ENCODE assay signal across 7 cellular contexts in the genomic region with DNA sequence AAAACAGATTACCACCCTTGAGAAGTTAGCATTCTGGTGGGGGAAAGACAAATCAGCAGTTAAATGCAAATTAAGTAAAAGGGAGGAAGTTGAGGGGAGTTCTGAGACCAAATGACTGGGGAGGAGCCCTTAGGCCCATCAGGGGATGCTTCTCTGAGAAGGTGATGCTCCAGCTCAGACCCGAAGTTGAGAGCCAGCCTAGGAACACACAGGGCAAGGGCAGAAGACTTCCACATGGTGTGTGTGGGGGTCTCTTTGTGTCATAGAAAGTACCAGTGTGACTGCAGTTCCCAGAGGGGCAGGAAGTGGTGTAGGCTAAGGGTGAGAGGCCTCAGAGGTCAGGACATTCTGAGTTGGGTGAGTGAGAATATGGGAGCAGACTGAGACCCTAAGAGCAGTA.
DNase-seq lines count a peak whose midpoint lies in the region; ATAC-seq, FAIRE-seq and TF ChIP-seq lines count a peak whose summit lies in the region.
"Not testable (repeated sequence)": the region's sequence is repeated elsewhere in the genome, so short reads cannot be mapped to it uniquely, and the experiment has no call there.

No MANE protein-coding gene starts in this region.

- H3K4me1 Mint-ChIP-seq in T-helper 1 cell treated with Interleukin-12 subunit alpha and Interleukin-12 subunit beta and Interleukin-4 antibody, amounts not matched to agents 30 μg/mL and 1 μg/mL, for 36 hours (ENCODE audit: low read depth) = peaks cover 14% of the 10 kb centered on the region
- peaks cover 20% of the 10 kb centered on the region for H3K4me1 Mint-ChIP-seq in activated CD8-positive, alpha-beta T cell treated with anti-CD3 and anti-CD28 coated beads for 36 hours (ENCODE audit: low read depth)

- FAIRE-seq in GM19239 (lab: Jason Lieb, UNC) = peak; percentile 21

- H3K9me3 Mint-ChIP-seq in T-helper 1 cell treated with Interleukin-12 subunit alpha and Interleukin-12 subunit beta and Interleukin-4 antibody, amounts not matched to agents 30 μg/mL and 1 μg/mL, for 36 hours; activated CD8-positive, alpha-beta T cell treated with anti-CD3 and anti-CD28 coated beads for 36 hours; activated naive CD4-positive, alpha-beta T cell treated with anti-CD3 and anti-CD28 coated beads, Interleukin-2, amount 50 U/mL, for 72 hours: not testable (repeated sequence)

- intact Hi-C loops in activated CD8-positive, alpha-beta T cell treated with anti-CD3 and anti-CD28 coated beads for 36 hours (cut with micrococcal nuclease) = loop anchor here (10.0 kb wide), 1 partner anchor 114 kb away; no protein-coding TSS in a partner anchor

- TF ChIP-seq CTCF in DND-41 (IDR thresholded peaks at IDR 0.05; ENCODE audit: borderline replicate concordance, extremely low read depth, low read length, poor library complexity, severe bottlenecking); activated CD8-positive, alpha-beta T cell treated with anti-CD3 and anti-CD28 coated beads for 36 hours (IDR thresholded peaks at IDR 0.05): not testable (repeated sequence)

- DNase-seq in DND-41 (peak; percentile 58), kidney tubule cell (ENCODE audit: low spot score) (peak; percentile 0)
- not testable (repeated sequence) for DNase-seq in GM19239 (ENCODE audit: insufficient read length, low spot score); activated naive CD4-positive, alpha-beta T cell treated with anti-CD3 and anti-CD28 coated beads, Interleukin-2, amount 50 U/mL, for 72 hours (ENCODE audit: low spot score in 2 of 2)
- DNase-seq in activated CD8-positive, alpha-beta T cell treated with anti-CD3 and anti-CD28 coated beads for 36 hours = peak; percentile 37

- H3K4me2 ChIP-seq in DND-41 (ENCODE audit: insufficient read depth, low read length) = not testable (repeated sequence)

- POLR2A ChIA-PET in activated CD8-positive, alpha-beta T cell treated with anti-CD3 and anti-CD28 coated beads for 36 hours (lab: Charles Lee) = not testable (repeated sequence)

- CTCF ChIA-PET in activated CD8-positive, alpha-beta T cell treated with anti-CD3 and anti-CD28 coated beads for 36 hours (lab: Charles Lee) = interaction anchor here (1.8 kb wide), 1 partner anchor 280 kb away, joined by 3 read pairs; no protein-coding TSS in a partner anchor

- peak overlapping the region; percentile 50 for H2AFZ ChIP-seq in DND-41 (ENCODE audit: low read depth, low read length)

- H3K27ac ChIP-seq in DND-41 (ENCODE audit: low read length) (peak overlapping the region; percentile 59; the same call in 1 of the 2 replicates), KOPT-K1 (ENCODE audit: low read depth, low read length, poor library complexity, severe bottlenecking) (peak overlapping the region; percentile 39)

- not testable (repeated sequence) for H3K79me2 ChIP-seq in DND-41 (ENCODE audit: insufficient read depth, low read length)

- H3K36me3 Mint-ChIP-seq in T-helper 1 cell treated with Interleukin-12 subunit alpha and Interleukin-12 subunit beta and Interleukin-4 antibody, amounts not matched to agents 30 μg/mL and 1 μg/mL, for 36 hours (ENCODE audit: low read depth); activated CD8-positive, alpha-beta T cell treated with anti-CD3 and anti-CD28 coated beads for 36 hours (ENCODE audit: low read depth); activated naive CD4-positive, alpha-beta T cell treated with anti-CD3 and anti-CD28 coated beads, Interleukin-2, amount 50 U/mL, for 72 hours: not testable (repeated sequence)

- not testable (repeated sequence) for H3K27me3 Mint-ChIP-seq in T-helper 1 cell treated with Interleukin-12 subunit alpha and Interleukin-12 subunit beta and Interleukin-4 antibody, amounts not matched to agents 30 μg/mL and 1 μg/mL, for 36 hours (ENCODE audit: low read depth); activated CD8-positive, alpha-beta T cell treated with anti-CD3 and anti-CD28 coated beads for 36 hours

- H4K20me1 ChIP-seq in DND-41 (ENCODE audit: insufficient read depth, low read length) = not testable (repeated sequence)

- not testable (repeated sequence) for H3K9me3 ChIP-seq in DND-41 (ENCODE audit: insufficient read depth, low read length, severe bottlenecking); KOPT-K1 (ENCODE audit: insufficient read depth, low read length, poor library complexity, severe bottlenecking)

- H3K4me3 Mint-ChIP-seq in T-helper 1 cell treated with Interleukin-12 subunit alpha and Interleukin-12 subunit beta and Interleukin-4 antibody, amounts not matched to agents 30 μg/mL and 1 μg/mL, for 36 hours; activated CD8-positive, alpha-beta T cell treated with anti-CD3 and anti-CD28 coated beads for 36 hours: not testable (repeated sequence)

- peak overlapping the region; percentile 10 for H3K27ac Mint-ChIP-seq in T-helper 1 cell treated with Interleukin-12 subunit alpha and Interleukin-12 subunit beta and Interleukin-4 antibody, amounts not matched to agents 30 μg/mL and 1 μg/mL, for 36 hours
- H3K27ac Mint-ChIP-seq in activated CD8-positive, alpha-beta T cell treated with anti-CD3 and anti-CD28 coated beads for 36 hours = peak overlapping the region; percentile 34
- peak overlapping the region; percentile 7 to 55 for H3K27ac Mint-ChIP-seq in activated naive CD4-positive, alpha-beta T cell treated with anti-CD3 and anti-CD28 coated beads, Interleukin-2, amount 50 U/mL, for 72 hours

- peak; percentile 90 for ATAC-seq in DND-41 (ENCODE audit: insufficient read depth, low read depth)
- peak; percentile 84 for ATAC-seq in activated CD8-positive, alpha-beta T cell treated with anti-CD3 and anti-CD28 coated beads for 36 hours
- ATAC-seq in activated naive CD4-positive, alpha-beta T cell treated with anti-CD3 and anti-CD28 coated beads, Interleukin-2, amount 50 U/mL, for 72 hours = peak; percentile 56 to 60

- not testable (repeated sequence) for H3K9ac ChIP-seq in DND-41 (ENCODE audit: low read depth, low read length)

- not testable (repeated sequence) for H3K36me3 ChIP-seq in DND-41 (ENCODE audit: insufficient read depth, low read length); KOPT-K1 (ENCODE audit: insufficient read depth, low read length)

- not testable (repeated sequence) for H3K27me3 ChIP-seq in DND-41 (ENCODE audit: insufficient read depth, low read length, poor library complexity)

- peaks cover 13% of the 10 kb centered on the region for H3K4me1 ChIP-seq in DND-41 (ENCODE audit: insufficient read depth, low read length)

- H3K4me3 ChIP-seq in DND-41 (ENCODE audit: low read depth in 1 of 2, low read length in 2 of 2) = not testable (repeated sequence)
